In genomic region chr1:181630838-181631237, GRCh38 we compare ENCODE assay signal across 31 cellular contexts.
DNase-seq lines count a peak whose midpoint lies in the region; ATAC-seq and TF ChIP-seq lines count a peak whose summit lies in the region.
"Had no signal": no experiment of that assay in that cellular context is flagged by ENCODE, and none has a peak within 500 bp of the region (broad histone marks: within the 10 kb centered on the region; RNA-seq: fewer than 3 reads in every experiment).

No MANE protein-coding gene starts in this region.

- H3K36me3 Mint-ChIP-seq in mesothelial cell of epicardium, result no peaks in the 10 kb centered on the region
- H3K36me3 Mint-ChIP-seq: activated naive CD8-positive, alpha-beta T cell treated with anti-CD3 and anti-CD28 coated beads for 36 hours had no signal

- 68 to 70% methylated on average over 3 of the region's 3 CpGs for WGBS in lower leg skin, 2 donors

- H3K9me3 ChIP-seq in gastrocnemius medialis, result no peaks in the 10 kb centered on the region
- H3K9me3 ChIP-seq: colonic mucosa, ovary, SJSA1, thoracic aorta, vagina had no signal

- ATAC-seq in gastrocnemius medialis (peak; percentile 73 to 90), HG03045 (IDR thresholded peaks at IDR 0.05; ENCODE audit: unreplicated experiment) (no peak)
- ATAC-seq: HCT116 had no signal

- H3K4me1 ChIP-seq in gastrocnemius medialis, result peaks cover 11 to 14% of the 10 kb centered on the region in 2 donors
- H3K4me1 ChIP-seq: colonic mucosa, SJSA1, vagina had no signal

- peak overlapping the region in 3 of 4 donors; percentile 34 to 54 (median 50) for H3K27ac ChIP-seq in gastrocnemius medialis
- H3K27ac ChIP-seq: colonic mucosa, hepatocyte, ovary, SJSA1, thoracic aorta, vagina, WERI-Rb-1 had no signal

- no peak overlapping the region for H3K4me3 Mint-ChIP-seq in mesothelial cell of epicardium
- H3K4me3 Mint-ChIP-seq: activated CD4-positive, alpha-beta T cell treated with anti-CD3 and anti-CD28 coated beads, Interleukin-2, amount 10 ng/mL, durations not matched to agents 24 days and 14 days; activated naive CD8-positive, alpha-beta T cell treated with anti-CD3 and anti-CD28 coated beads for 36 hours; stimulated activated naive CD8-positive, alpha-beta T cell treated with anti-CD3 and anti-CD28 coated beads, Interleukin-15, Interleukin-2, amounts not matched to agents 100 ng/mL and 50 ng/mL, for 24 hours had no signal

- H3K36me3 ChIP-seq in gastrocnemius medialis, result no peaks in the 10 kb centered on the region
- H3K36me3 ChIP-seq: colonic mucosa, ovary, SJSA1, thoracic aorta, vagina, WERI-Rb-1 had no signal

- H3K4me3 ChIP-seq in gastrocnemius medialis, result no peak overlapping the region
- no peak overlapping the region for H3K4me3 ChIP-seq in lower leg skin (ENCODE audit: low read depth, poor library complexity, severe bottlenecking)
- H3K4me3 ChIP-seq: colonic mucosa, hepatocyte, ovary, SJSA1, thoracic aorta, vagina had no signal

- intact Hi-C loops in gastrocnemius medialis (cut with DNase I; ENCODE audit: low total_unique reads) (no loop called here), lower leg skin (cut with DNase I; ENCODE audit: low total_unique reads) (no loop called here)

- H3K9me3 Mint-ChIP-seq in mesothelial cell of epicardium, result peaks cover under 1% of the 10 kb centered on the region
- H3K9me3 Mint-ChIP-seq: activated CD4-positive, alpha-beta T cell treated with anti-CD3 and anti-CD28 coated beads, Interleukin-2, amount 10 ng/mL, durations not matched to agents 24 days and 14 days; activated naive CD8-positive, alpha-beta T cell treated with anti-CD3 and anti-CD28 coated beads for 36 hours; stimulated activated naive CD8-positive, alpha-beta T cell treated with anti-CD3 and anti-CD28 coated beads, Interleukin-15, Interleukin-2, amounts not matched to agents 100 ng/mL and 50 ng/mL, for 24 hours had no signal

- DNase-seq in NCI-H1092 (lab: John Stamatoyannopoulos, UW) (peak; percentile 69), NCI-H146 (lab: John Stamatoyannopoulos, UW) (peak; percentile 86), cerebellar cortex (ENCODE audit: low spot score) (peak; percentile 9), gastrocnemius medialis (peak; percentile 32 to 37), lower leg skin (ENCODE audit: low spot score in 2 of 2) (no peak), mesothelial cell of epicardium (ENCODE audit: low spot score in 2 of 2, unreplicated experiment in 2 of 2) (no peak)
- DNase-seq: activated CD4-positive, alpha-beta T cell treated with anti-CD3 and anti-CD28 coated beads, Interleukin-2, amount 10 ng/mL, durations not matched to agents 24 days and 14 days; activated CD8-positive, alpha-beta memory T cell treated with anti-CD3 and anti-CD28 coated beads for 24 hours; activated effector memory CD4-positive, alpha-beta T cell treated with anti-CD3 and anti-CD28 coated beads, Interleukin-2, amount 50 U/mL, for 16 hours; activated naive CD8-positive, alpha-beta T cell treated with anti-CD3 and anti-CD28 coated beads for 36 hours; anterior cingulate cortex; colonic mucosa; DMS79; effector CD8-positive, alpha-beta T cell; GF-D8; kidney glomerular epithelial cell; MV-4-11; NCI-H1930; NCI-H226; ovary; RPMI8226; stimulated activated CD4-positive, alpha-beta T cell treated with anti-CD3 and anti-CD28 coated beads, Interleukin-1b, Interleukin-23, amount 100 ng/mL, for 48 hours; T1000; WERI-Rb-1 had no signal

- in situ Hi-C loops in gastrocnemius medialis (cut with MboI; ENCODE audit: low sequenced_read_pairs in 4 of 4), result no loop called here

- H3K27me3 ChIP-seq in gastrocnemius medialis, result no peaks in the 10 kb centered on the region
- H3K27me3 ChIP-seq: colonic mucosa, hepatocyte, ovary, SJSA1, vagina had no signal

- TF ChIP-seq POLR2A in gastrocnemius medialis (IDR thresholded peaks at IDR 0.05), result no peak
- TF ChIP-seq POLR2A in lower leg skin (IDR thresholded peaks at IDR 0.05), result no peak

- H3K4me1 Mint-ChIP-seq in mesothelial cell of epicardium, result no peaks in the 10 kb centered on the region
- H3K4me1 Mint-ChIP-seq: activated CD4-positive, alpha-beta T cell treated with anti-CD3 and anti-CD28 coated beads, Interleukin-2, amount 10 ng/mL, durations not matched to agents 24 days and 14 days; activated naive CD8-positive, alpha-beta T cell treated with anti-CD3 and anti-CD28 coated beads for 36 hours had no signal

- no peak overlapping the region for H3K27ac Mint-ChIP-seq in mesothelial cell of epicardium
- H3K27ac Mint-ChIP-seq: activated CD4-positive, alpha-beta T cell treated with anti-CD3 and anti-CD28 coated beads, Interleukin-2, amount 10 ng/mL, durations not matched to agents 24 days and 14 days; activated naive CD8-positive, alpha-beta T cell treated with anti-CD3 and anti-CD28 coated beads for 36 hours; stimulated activated naive CD8-positive, alpha-beta T cell treated with anti-CD3 and anti-CD28 coated beads, Interleukin-15, Interleukin-2, amounts not matched to agents 100 ng/mL and 50 ng/mL, for 24 hours had no signal

- H3K27me3 Mint-ChIP-seq in mesothelial cell of epicardium (ENCODE audit: low read depth), result peaks cover 37% of the 10 kb centered on the region

- TF ChIP-seq CTCF in gastrocnemius medialis (IDR thresholded peaks at IDR 0.05 in 4 of 5, conservative IDR thresholded peaks at IDR 0.05 in 1 of 5), result no peak
- no peak for TF ChIP-seq CTCF in lower leg skin (IDR thresholded peaks at IDR 0.05)
- TF ChIP-seq CTCF in mesothelial cell of epicardium (IDR thresholded peaks at IDR 0.05; ENCODE audit: unreplicated experiment), result no peak

Comparison
In these comparisons a context has a peak if more than half of its experiments do, and no peak if none do; other contexts are left out.
1. DNase-seq: peak in NCI-H1092 (single experiment), NCI-H146 (single experiment), cerebellar cortex (single experiment) and gastrocnemius medialis (2 of 2); none in lower leg skin (0 of 2) and mesothelial cell of epicardium (0 of 2).